2 cellular contexts compared by ENCODE assay signal in genomic region chr20:33732166-33732970, GRCh38.
A peak's percentile ranks its signal among the peaks of the same experiment; 100 is the strongest.
TF ChIP-seq lines count a peak whose summit lies in the region.

No MANE protein-coding gene starts in this region.

TF ChIP-seq in IMR-90, 13 proteins besides CTCF, POLR2A, EP300 and RAD21:
- TF ChIP-seq MAZ (IDR thresholded peaks at IDR 0.05; ENCODE audit: borderline replicate concordance, low read depth, low read length), result 0 out of 2 replicates have a peak, but pooled peaks have one; percentile 2
- TF ChIP-seq RCOR1 (IDR thresholded peaks at IDR 0.05; ENCODE audit: insufficient replicate concordance, low read length), result no peak
- no peak for TF ChIP-seq CEBPB (IDR thresholded peaks at IDR 0.05; ENCODE audit: low read depth, low read length)
- no peak for TF ChIP-seq ELK1 (IDR thresholded peaks at IDR 0.05; ENCODE audit: borderline replicate concordance, low read depth, low read length)
- no peak for TF ChIP-seq USF2 (IDR thresholded peaks at IDR 0.05; ENCODE audit: low read depth, low read length)

TF ChIP-seq in SK-N-SH, 30 proteins besides CTCF, POLR2A, EP300 and RAD21:
- peak; percentile 94 for TF ChIP-seq ZBTB33 (IDR thresholded peaks at IDR 0.05; ENCODE audit: borderline replicate concordance, low read depth)
- TF ChIP-seq FOSL2 (IDR thresholded peaks at IDR 0.05; ENCODE audit: borderline replicate concordance, low read depth), result no peak
- TF ChIP-seq ELF1 (IDR thresholded peaks at IDR 0.05), result no peak
- no peak for TF ChIP-seq NFIC (IDR thresholded peaks at IDR 0.05; ENCODE audit: borderline replicate concordance)
- TF ChIP-seq CHD2 (IDR thresholded peaks at IDR 0.05; ENCODE audit: low read length, partially characterized antibody), result no peak
- no peak; the same call in 1 of the 2 replicates for TF ChIP-seq TCF12 (IDR thresholded peaks at IDR 0.05)
- TF ChIP-seq MXI1 (IDR thresholded peaks at IDR 0.05; ENCODE audit: low read depth, low read length), result peak; percentile 85; the same call in 1 of the 2 replicates
- TF ChIP-seq YY1 (IDR thresholded peaks at IDR 0.05; ENCODE audit: low read depth), result 0 out of 2 replicates have a peak, but pooled peaks have one; percentile 14
- no peak for TF ChIP-seq PBX3 (IDR thresholded peaks at IDR 0.05)
- no peak for TF ChIP-seq EZH2phosphoT487 (IDR thresholded peaks at IDR 0.05; ENCODE audit: borderline replicate concordance, low read depth)
- TF ChIP-seq TEAD4 (IDR thresholded peaks at IDR 0.05; ENCODE audit: borderline replicate concordance, insufficient read depth), result 0 out of 2 replicates have a peak, but pooled peaks have one; percentile 10
- no peak for TF ChIP-seq USF2 (IDR thresholded peaks at IDR 0.05; ENCODE audit: borderline replicate concordance, low read depth, low read length)
- TF ChIP-seq JUND (IDR thresholded peaks at IDR 0.05), result no peak; the same call in 1 of the 2 replicates
- peak; percentile 26; the same call in 1 of the 2 replicates for TF ChIP-seq NRF1 (IDR thresholded peaks at IDR 0.05; ENCODE audit: low read depth, low read length)
- TF ChIP-seq REST (IDR thresholded peaks at IDR 0.05; ENCODE audit: low read depth, low read length), result no peak
- peak; percentile 67 for TF ChIP-seq MAX (IDR thresholded peaks at IDR 0.05; ENCODE audit: low read depth)
- TF ChIP-seq FOXJ3 (CRISPR knock-in tag; IDR thresholded peaks at IDR 0.05), result no peak
- TF ChIP-seq FOXM1 (IDR thresholded peaks at IDR 0.05; ENCODE audit: low read depth), result no peak
- no peak for TF ChIP-seq POLR2AphosphoS5 (IDR thresholded peaks at IDR 0.05; ENCODE audit: low read depth, low read length)
TF ChIP-seq in SK-N-SH: peak in this region for 6.
